ENCODE assay signal across 6 cellular contexts in the genomic region with DNA sequence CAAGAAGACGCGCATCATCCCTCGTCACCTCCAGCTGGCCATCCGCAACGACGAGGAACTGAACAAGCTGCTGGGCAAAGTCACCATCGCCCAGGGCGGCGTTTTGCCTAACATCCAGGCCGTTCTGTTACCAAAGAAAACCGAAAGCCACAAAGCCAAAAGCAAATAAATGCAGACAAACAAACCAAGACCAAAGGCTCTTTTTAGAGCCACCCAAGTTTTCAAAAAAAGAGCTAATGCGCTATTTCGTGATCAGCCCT. TPM values are rescaled to one million over a fixed set of nuclear protein-coding genes. Genes with fewer than 3 reads are reported as not detected.
DNase-seq lines count a peak whose midpoint lies in the region; ATAC-seq and TF ChIP-seq lines count a peak whose summit lies in the region.
"Not testable (repeated sequence)": the region's sequence is repeated elsewhere in the genome, so short reads cannot be mapped to it uniquely, and the experiment has no call there.

No MANE protein-coding gene starts in this region.

- not testable (repeated sequence) for H2AFZ ChIP-seq in MM.1S (ENCODE audit: low read length); neural progenitor cell (replicated peaks)

- 0% methylated on average over 13 of the region's 13 CpGs for WGBS in upper lobe of left lung, 2 donors

- H3K4me2 ChIP-seq in MM.1S (ENCODE audit: low read depth, low read length) = peak overlapping the region; percentile 77
- peak overlapping the region; percentile 94 for H3K4me2 ChIP-seq in neural progenitor cell

- H3K27ac Mint-ChIP-seq in neural progenitor cell = peak overlapping the region; percentile 92

- not testable (repeated sequence) for TF ChIP-seq CTCF in GM12875 (IDR thresholded peaks at IDR 0.05; ENCODE audit: borderline replicate concordance, insufficient read depth, low read depth, low read length); MM.1S (IDR thresholded peaks at IDR 0.05; ENCODE audit: low read length); brain microvascular endothelial cell (IDR thresholded peaks at IDR 0.05; ENCODE audit: low read depth, low read length, missing control alignments); left ventricle myocardium inferior (IDR thresholded peaks at IDR 0.05; ENCODE audit: borderline replicate concordance); neural progenitor cell (IDR thresholded peaks at IDR 0.05)
- peak in 1 of 6 experiments; percentile 4 for TF ChIP-seq CTCF in upper lobe of left lung (IDR thresholded peaks at IDR 0.05)

- in situ Hi-C loops in brain microvascular endothelial cell (cut with HindIII; ENCODE audit: low pct_ligation_motif_present, low sequenced_read_pairs) = not testable (repeated sequence)

- H3K9ac ChIP-seq in MM.1S (ENCODE audit: low read length) (peak overlapping the region; percentile 86), neural progenitor cell (peak overlapping the region; percentile 68)

- H3K4me3 Mint-ChIP-seq in neural progenitor cell = not testable (repeated sequence)

- not testable (repeated sequence) for H3K9me3 Mint-ChIP-seq in neural progenitor cell

- H3K27me3 ChIP-seq in MM.1S (replicated peaks; ENCODE audit: insufficient read depth, low read length); brain microvascular endothelial cell (replicated peaks); left ventricle myocardium inferior (ENCODE audit: low read depth); neural progenitor cell; upper lobe of left lung: not testable (repeated sequence)

- peak overlapping the region; percentile 92 for H3K27ac ChIP-seq in MM.1S (ENCODE audit: low read length)
- H3K27ac ChIP-seq in brain microvascular endothelial cell = peak overlapping the region; percentile 96
- peak overlapping the region; percentile 98 for H3K27ac ChIP-seq in left ventricle myocardium inferior (replicated peaks)
- peak overlapping the region; percentile 97 for H3K27ac ChIP-seq in neural progenitor cell
- peak overlapping the region; percentile 99 to 100 (median 100) for H3K27ac ChIP-seq in upper lobe of left lung

- not testable (repeated sequence) for H4K20me1 ChIP-seq in MM.1S (ENCODE audit: insufficient read depth, low read length)
- peaks cover 26% of the 10 kb centered on the region for H4K20me1 ChIP-seq in neural progenitor cell (ENCODE audit: low read depth)

- not testable (repeated sequence) for DNase-seq in MM.1S; brain microvascular endothelial cell; left ventricle myocardium inferior; neural progenitor cell (ENCODE audit: low spot score); upper lobe of left lung

- H3K36me3 ChIP-seq in MM.1S (replicated peaks; ENCODE audit: insufficient read depth, low read length); brain microvascular endothelial cell (replicated peaks); left ventricle myocardium inferior; neural progenitor cell; upper lobe of left lung: not testable (repeated sequence)

- H3K4me1 ChIP-seq in MM.1S (ENCODE audit: low read length) (peaks cover 16% of the 10 kb centered on the region), left ventricle myocardium inferior (peaks cover 51% of the 10 kb centered on the region), neural progenitor cell (peaks cover 20% of the 10 kb centered on the region), upper lobe of left lung (peaks cover 15 to 26% (median 19%) of the 10 kb centered on the region in 4 donors)

- not testable (repeated sequence) for H3K9me3 ChIP-seq in MM.1S (replicated peaks; ENCODE audit: insufficient read depth, low read length); left ventricle myocardium inferior (replicated peaks); neural progenitor cell (ENCODE audit: low read depth); upper lobe of left lung

- not testable (repeated sequence) for TF ChIP-seq EP300 in upper lobe of left lung (IDR thresholded peaks at IDR 0.05)

- not testable (repeated sequence) for TF ChIP-seq POLR2A in upper lobe of left lung (IDR thresholded peaks at IDR 0.05)

- H3K27me3 Mint-ChIP-seq in neural progenitor cell (ENCODE audit: insufficient read depth, low read depth) = not testable (repeated sequence)

- H3K4me3 ChIP-seq in GM12875 (ENCODE audit: low read depth, low read length) = peak overlapping the region; percentile 75
- peak overlapping the region; percentile 64 for H3K4me3 ChIP-seq in MM.1S (ENCODE audit: low read length)
- peak overlapping the region; percentile 68 for H3K4me3 ChIP-seq in brain microvascular endothelial cell (ENCODE audit: low read depth, low read length)
- H3K4me3 ChIP-seq in left ventricle myocardium inferior = peak overlapping the region; percentile 77
- H3K4me3 ChIP-seq in neural progenitor cell = peak overlapping the region; percentile 82
- H3K4me3 ChIP-seq in upper lobe of left lung = peak overlapping the region; percentile 42 to 67 (median 58)

- H3K4me1 Mint-ChIP-seq in neural progenitor cell = not testable (repeated sequence)

- H3K79me2 ChIP-seq in MM.1S (ENCODE audit: low read length) = not testable (repeated sequence)
- H3K79me2 ChIP-seq in neural progenitor cell (ENCODE audit: low read depth) = peaks cover 28% of the 10 kb centered on the region

- H3K9me2 ChIP-seq in MM.1S (replicated peaks; ENCODE audit: insufficient read depth, low read length) = not testable (repeated sequence)

- H3K36me3 Mint-ChIP-seq in neural progenitor cell = not testable (repeated sequence)

- intact Hi-C loops in left ventricle myocardium inferior (cut with micrococcal nuclease) = not testable (repeated sequence)

- H3F3A ChIP-seq in MM.1S (ENCODE audit: insufficient read depth, low read length) (peaks cover 55% of the 10 kb centered on the region), neural progenitor cell (ENCODE audit: low read depth) (peaks cover 54% of the 10 kb centered on the region)

- not testable (repeated sequence) for ATAC-seq in upper lobe of left lung (ENCODE audit: low FRiP score in 2 of 2)

RNA-seq across cellular contexts. Expression of gene BOLA1, which starts 12.2 kb away (rescaled TPM):
- 19.4 TPM for total RNA-seq in left ventricle myocardium inferior
- total RNA-seq in neural progenitor cell (ENCODE audit: low replicate concordance) = 2.4 and 13.7 TPM in 2 replicates
- total RNA-seq in upper lobe of left lung = 10 to 100 TPM; 11.1 to 23.0 (median 14.5) TPM

RNA-seq across cellular contexts. Expression of gene SV2A, which starts 30.5 kb away (rescaled TPM):
- 0.44 TPM for total RNA-seq in left ventricle myocardium inferior
- total RNA-seq in neural progenitor cell (ENCODE audit: low replicate concordance) = 31.6 and 47.1 TPM in 2 replicates
- 1 to 10 TPM in 3 of 6 donors, under 1 TPM in 3; 0.44 to 1.6 (median 0.98) TPM for total RNA-seq in upper lobe of left lung

RNA-seq across cellular contexts. Expression of gene SF3B4, which starts 40.5 kb away (rescaled TPM):
- total RNA-seq in left ventricle myocardium inferior (25.3 TPM), neural progenitor cell (ENCODE audit: low replicate concordance) (26.1 and 26.4 TPM in 2 replicates), upper lobe of left lung (10 to 100 TPM in 5 of 6 donors, 1 to 10 TPM in 1; 9.4 to 49.1 (median 15.2) TPM)

RNA-seq across cellular contexts. Expression of gene MTMR11, which starts 49.6 kb away (rescaled TPM):
- 4.9 TPM for total RNA-seq in left ventricle myocardium inferior
- total RNA-seq in neural progenitor cell (ENCODE audit: low replicate concordance) = 3.8 and 11.3 TPM in 2 replicates
- 10 to 100 TPM in 4 of 6 donors, 1 to 10 TPM in 2; 5.9 to 19.9 (median 13.6) TPM for total RNA-seq in upper lobe of left lung

Comparison
In these comparisons a context has a peak if more than half of its experiments do, and no peak if none do; other contexts are left out.
1. RNA of gene SV2A, which starts 30.5 kb away (total RNA-seq): 31.6 to 47.1 TPM in neural progenitor cell; 0.44 to 1.6 TPM in upper lobe of left lung and 0.44 TPM in left ventricle myocardium inferior (single experiment); every median in the first group is over 10 times any median in the second.
2. Peak in every context shown above with its lines, with median percentiles within 50 percentile points of each other: H3K4me3 ChIP-seq and H3K27ac ChIP-seq.